Comparison of ENCODE assay signal across 19 cellular contexts in genomic region chr12:32285484-32285883, GRCh38.
DNase-seq lines count a peak whose midpoint lies in the region; ATAC-seq and TF ChIP-seq lines count a peak whose summit lies in the region.
"Had no signal": no experiment of that assay in that cellular context is flagged by ENCODE, and none has a peak within 500 bp of the region (broad histone marks: within the 10 kb centered on the region; RNA-seq: fewer than 3 reads in every experiment).

No MANE protein-coding gene starts in this region.

- no peaks in the 10 kb centered on the region for H3K27me3 ChIP-seq in H9 (ENCODE audit: insufficient read depth, low read length)
- H3K27me3 ChIP-seq in iPS-20b (ENCODE audit: insufficient read depth, low read length), result no peaks in the 10 kb centered on the region
- no peaks in the 10 kb centered on the region for H3K27me3 ChIP-seq in neuronal stem cell (ENCODE audit: control insufficient read depth in 3 of 3, insufficient read depth in 3 of 3, low read depth in 1 of 3, low read length in 3 of 3)
- H3K27me3 ChIP-seq: MG63 had no signal

- intact Hi-C loops in OCI-LY7 (cut with micrococcal nuclease; ENCODE audit: unreplicated experiment), result no loop called here

- H2BK5ac ChIP-seq in H9 (ENCODE audit: insufficient read length, low read length) (no peak overlapping the region), neuronal stem cell (ENCODE audit: low read length) (no peak overlapping the region)

- H3K4ac ChIP-seq in H9 (ENCODE audit: low read depth, low read length) (no peak overlapping the region), neuronal stem cell (ENCODE audit: low read length) (no peak overlapping the region)

- TF ChIP-seq CTCF in H9 (conservative IDR thresholded peaks at IDR 0.05), result no peak
- TF ChIP-seq CTCF in OCI-LY7 (conservative IDR thresholded peaks at IDR 0.05; ENCODE audit: low read length), result no peak

- H3K4me3 ChIP-seq in OCI-LY7 (ENCODE audit: low read depth, low read length, poor library complexity, severe bottlenecking) (no peak overlapping the region), iPS-20b (ENCODE audit: low read length) (peak overlapping the region; percentile 42; the same call in 1 of the 2 replicates), neuronal stem cell (ENCODE audit: low read length in 2 of 2) (no peak overlapping the region)
- H3K4me3 ChIP-seq: MG63 had no signal

- peaks cover 4% of the 10 kb centered on the region; the same call in 1 of the 2 replicates for H3K4me1 ChIP-seq in H9 (ENCODE audit: insufficient read depth, low read length)
- H3K4me1 ChIP-seq in OCI-LY7 (ENCODE audit: insufficient read depth, low read length, poor library complexity, severe bottlenecking), result peaks cover 18% of the 10 kb centered on the region
- peaks cover 40% of the 10 kb centered on the region; the same call in 1 of the 2 replicates for H3K4me1 ChIP-seq in iPS-20b (ENCODE audit: insufficient read depth, low read length)
- peaks cover 0 to 1% of the 10 kb centered on the region in 2 donors for H3K4me1 ChIP-seq in neuronal stem cell (ENCODE audit: control insufficient read depth in 2 of 2, insufficient read depth in 1 of 2, low read depth in 1 of 2, low read length in 2 of 2)

- H3K27ac ChIP-seq in H9 (ENCODE audit: insufficient read length, low read depth, low read length) (no peak overlapping the region), OCI-LY7 (ENCODE audit: low read depth, low read length, poor library complexity, severe bottlenecking) (no peak overlapping the region), iPS-20b (ENCODE audit: low read length) (peak overlapping the region; percentile 68), neuronal stem cell (replicated peaks; ENCODE audit: low read length) (peak overlapping the region; percentile 76)
- H3K27ac ChIP-seq: C4-2B, KMS-11 had no signal

- CTCF ChIA-PET in OCI-LY7 (lab: Charles Lee; ENCODE audit: unreplicated experiment), result no interaction called here

- H3K79me1 ChIP-seq in H9 (ENCODE audit: insufficient read depth, low read depth, low read length, poor library complexity, severe bottlenecking) (no peaks in the 10 kb centered on the region), neuronal stem cell (ENCODE audit: low read depth, low read length) (peaks cover 3% of the 10 kb centered on the region)

- no peak overlapping the region for H2BK15ac ChIP-seq in H9 (ENCODE audit: low read depth, low read length)
- H2BK15ac ChIP-seq in neuronal stem cell (ENCODE audit: low read length), result no peak overlapping the region

- H2AK5ac ChIP-seq in H9 (ENCODE audit: insufficient read length, low read length), result no peak overlapping the region
- H2AK5ac ChIP-seq in neuronal stem cell (ENCODE audit: low read depth, low read length), result no peak overlapping the region

- H4K91ac ChIP-seq in H9 (ENCODE audit: insufficient read length, low read depth, low read length), result no peak overlapping the region
- H4K91ac ChIP-seq in neuronal stem cell (ENCODE audit: low read depth, low read length, poor library complexity), result no peak overlapping the region

- no peaks in the 10 kb centered on the region for H3K23me2 ChIP-seq in H9 (ENCODE audit: insufficient read length, low read depth, low read length, poor library complexity, severe bottlenecking)

- H4K8ac ChIP-seq in H9 (replicated peaks; ENCODE audit: insufficient read length, low read depth, low read length) (no peak overlapping the region), neuronal stem cell (ENCODE audit: low read depth, low read length) (no peak overlapping the region)

- H3K36me3 ChIP-seq in OCI-LY7 (ENCODE audit: insufficient read depth, low read length), result peaks cover 24% of the 10 kb centered on the region
- no peaks in the 10 kb centered on the region for H3K36me3 ChIP-seq in iPS-20b (ENCODE audit: insufficient read depth, low read depth, low read length)
- H3K36me3 ChIP-seq in neuronal stem cell (replicated peaks in 1 of 2; ENCODE audit: control insufficient read depth in 2 of 2, insufficient read depth in 2 of 2, low read length in 2 of 2), result no peaks in the 10 kb centered on the region

- no peaks in the 10 kb centered on the region for H4K20me1 ChIP-seq in H9 (ENCODE audit: control insufficient read depth, insufficient read depth, insufficient read length)
- H4K20me1 ChIP-seq in OCI-LY7 (ENCODE audit: insufficient read depth, low read length), result no peaks in the 10 kb centered on the region

- no peaks in the 10 kb centered on the region for H3K27me3 Mint-ChIP-seq in H9 (ENCODE audit: low read depth)

- peak overlapping the region in 2 of 3 experiments; percentile 92 to 97; a peak in 5 of 7 replicates for H3K27ac Mint-ChIP-seq in H9

- no peaks in the 10 kb centered on the region for H3K9me3 ChIP-seq in H9 (ENCODE audit: control insufficient read depth, low read depth, low read length)
- peaks cover 9% of the 10 kb centered on the region for H3K9me3 ChIP-seq in OCI-LY7 (ENCODE audit: low read length)
- H3K9me3 ChIP-seq in iPS-20b (ENCODE audit: insufficient read depth, low read depth, low read length), result no peaks in the 10 kb centered on the region
- peaks cover 3 to 6% of the 10 kb centered on the region in 2 donors for H3K9me3 ChIP-seq in neuronal stem cell (replicated peaks in 1 of 2; ENCODE audit: control insufficient read depth in 2 of 2, insufficient read depth in 1 of 2, low read depth in 1 of 2, low read length in 2 of 2)

- no peak overlapping the region for H3K23ac ChIP-seq in H9 (ENCODE audit: insufficient read length, low read depth, low read length)
- H3K23ac ChIP-seq in neuronal stem cell (ENCODE audit: low read depth, low read length, poor library complexity), result no peak overlapping the region

- H3K9ac ChIP-seq in H9 (ENCODE audit: extremely low read depth, insufficient read length, low read length), result no peak overlapping the region
- H3K9ac ChIP-seq in iPS-20b (ENCODE audit: low read depth, low read length), result peak overlapping the region; percentile 14; the same call in 1 of the 2 replicates
- no peak overlapping the region for H3K9ac ChIP-seq in neuronal stem cell (ENCODE audit: low read depth, low read length, poor library complexity)
- H3K9ac ChIP-seq: KMS-11 had no signal

- no peak for ATAC-seq in HG03520 (IDR thresholded peaks at IDR 0.05; ENCODE audit: unreplicated experiment)
- ATAC-seq in HG03432 (IDR thresholded peaks at IDR 0.05; ENCODE audit: unreplicated experiment), result no peak
- ATAC-seq: HCT116, HepG2 had no signal

- H3K9me2 ChIP-seq in OCI-LY7 (ENCODE audit: insufficient read depth, low read length), result no peaks in the 10 kb centered on the region

- no peak overlapping the region for H3K18ac ChIP-seq in H9 (ENCODE audit: insufficient read length, low read depth, low read length)
- no peak overlapping the region for H3K18ac ChIP-seq in neuronal stem cell (ENCODE audit: low read length)

- H4K5ac ChIP-seq in H9 (ENCODE audit: insufficient read length, low read depth, low read length), result no peak overlapping the region

- H3K14ac ChIP-seq in H9 (ENCODE audit: insufficient read depth, low read length), result no peak overlapping the region
- H3K14ac ChIP-seq in neuronal stem cell (ENCODE audit: low read length), result no peak overlapping the region

- DNase-seq in H9, result no peak
- DNase-seq in OCI-LY7 (ENCODE audit: low spot score), result no peak
- no peak for DNase-seq in neuronal stem cell (ENCODE audit: low spot score)
- DNase-seq in middle frontal gyrus (ENCODE audit: extremely low spot score, low spot score), result no peak
- no peak for DNase-seq in putamen (ENCODE audit: low spot score)
- DNase-seq: DMS153, MG63, NCI-H1092, NCI-H146, NCI-H2081 treated with DMSO at 0.1 percent for 48 hours, NCI-H510A, SHP77 treated with DMSO at 0.1 percent for 48 hours had no signal

- H3K56ac ChIP-seq in H9 (ENCODE audit: insufficient read length, low read depth, low read length), result no peak overlapping the region

- no peak overlapping the region for H2BK20ac ChIP-seq in H9 (ENCODE audit: low read depth, low read length, poor library complexity, severe bottlenecking)

- H3T11ph ChIP-seq in H9 (ENCODE audit: low read length), result no peak overlapping the region

- POLR2A ChIA-PET in OCI-LY7 (lab: Charles Lee), result interaction anchor here (0.9 to 1.1 kb wide), 4 partner anchors 8 to 11 kb away, joined by 3 to 4 read pairs (median 4); no protein-coding TSS in a partner anchor

- no peak overlapping the region for H2BK120ac ChIP-seq in H9 (ENCODE audit: low read depth, low read length, poor library complexity, severe bottlenecking)
- H2BK120ac ChIP-seq in neuronal stem cell (ENCODE audit: low read depth, low read length), result no peak overlapping the region

- peaks cover 25 to 26% of the 10 kb centered on the region in 2 experiments for H3K4me1 Mint-ChIP-seq in H9

- 0 out of 2 replicates have a peak, but pooled peaks cover 2% of the 10 kb centered on the region for H3K79me2 ChIP-seq in H9 (ENCODE audit: insufficient read depth, low read length)
- H3K79me2 ChIP-seq in OCI-LY7 (ENCODE audit: insufficient read depth, low read depth, low read length), result peaks cover 10% of the 10 kb centered on the region; the same call in 1 of the 2 replicates

- peaks cover 0 to 7% of the 10 kb centered on the region in 2 experiments; a peak in 2 of 5 replicates for H3K9me3 Mint-ChIP-seq in H9

- H3K4me2 ChIP-seq in H9 (ENCODE audit: insufficient read depth, insufficient read length, low read length) (no peak overlapping the region), OCI-LY7 (ENCODE audit: low read length) (0 out of 2 replicates have a peak overlapping the region, but pooled peaks have one; percentile 7), neuronal stem cell (ENCODE audit: insufficient read depth, low read length, poor library complexity, severe bottlenecking) (no peak overlapping the region)
- H3K4me2 ChIP-seq: KMS-11 had no signal

- peak overlapping the region in 1 of 2 experiments; percentile 34; a peak in 2 of 5 replicates for H3K4me3 Mint-ChIP-seq in H9

- H2BK12ac ChIP-seq in H9 (ENCODE audit: insufficient read length, low read depth, low read length), result no peak overlapping the region
- H2BK12ac ChIP-seq in neuronal stem cell (ENCODE audit: low read length), result no peak overlapping the region

- H2AFZ ChIP-seq in H9 (ENCODE audit: low read length) (no peak overlapping the region), OCI-LY7 (ENCODE audit: low read length) (no peak overlapping the region), neuronal stem cell (ENCODE audit: low read length) (no peak overlapping the region)

- H3K36me3 Mint-ChIP-seq in H9 (ENCODE audit: insufficient read depth in 1 of 3, low read depth in 3 of 3), result peaks cover 7 to 15% (median 10%) of the 10 kb centered on the region in 3 experiments

- BruUV-seq in OCI-LY7 (replicated peaks; lab: Mats Ljungman, UMichigan), result no TSS peak

- no CpG with 5 or more reads among the region's 2 CpGs for WGBS in H9 (ENCODE audit: extremely low coverage, insufficient read length, low lambda C conversion rate)
- WGBS in neuronal stem cell (ENCODE audit: extremely low coverage in 2 of 2, insufficient read length in 2 of 2, insufficient replicate concordance in 1 of 2), 2 donors, result no CpG with 5 or more reads among the region's 2 CpGs

Comparison
In these comparisons a context has a peak if more than half of its experiments do, and no peak if none do; other contexts are left out.
1. H3K27ac ChIP-seq: peak in iPS-20b (single experiment) and neuronal stem cell (single experiment); none in H9 (single experiment) and OCI-LY7 (single experiment).